Comparison of ENCODE assay signal across 1 cellular context in genomic region chr12:125183187-125184067, GRCh38.
TF ChIP-seq lines count a peak whose summit lies in the region.

No MANE protein-coding gene starts in this region.

TF ChIP-seq in WTC11, 78 proteins besides CTCF, POLR2A, EP300 and RAD21 (continued from another document):
- TF ChIP-seq TEAD1 (CRISPR knock-in tag; IDR thresholded peaks at IDR 0.05) (peak; percentile 58), FOXK1 (CRISPR knock-in tag; IDR thresholded peaks at IDR 0.05) (no peak), ZNF671 (CRISPR knock-in tag; IDR thresholded peaks at IDR 0.05) (no peak), STAT6 (CRISPR knock-in tag; conservative IDR thresholded peaks at IDR 0.05; ENCODE audit: low read depth) (0 out of 2 replicates have a peak, but pooled peaks have one; percentile 61), ZNF219 (CRISPR knock-in tag; IDR thresholded peaks at IDR 0.05; ENCODE audit: borderline replicate concordance) (no peak), ZNF121 (CRISPR knock-in tag; IDR thresholded peaks at IDR 0.05) (no peak), IRF1 (CRISPR knock-in tag; IDR thresholded peaks at IDR 0.05) (no peak), FOXJ3 (CRISPR knock-in tag; IDR thresholded peaks at IDR 0.05; ENCODE audit: borderline replicate concordance) (no peak), RELA (CRISPR knock-in tag; IDR thresholded peaks at IDR 0.05; ENCODE audit: borderline replicate concordance) (no peak), CREM (CRISPR knock-in tag; IDR thresholded peaks at IDR 0.05) (no peak), TP53 (CRISPR knock-in tag; IDR thresholded peaks at IDR 0.05) (0 out of 2 replicates have a peak, but pooled peaks have one; percentile 63), NR3C1 (CRISPR knock-in tag; conservative IDR thresholded peaks at IDR 0.05; ENCODE audit: low read depth) (0 out of 2 replicates have a peak, but pooled peaks have one; percentile 50), OVOL2 (CRISPR knock-in tag; IDR thresholded peaks at IDR 0.05; ENCODE audit: borderline replicate concordance) (no peak), ZNF423 (CRISPR knock-in tag; IDR thresholded peaks at IDR 0.05) (peak; percentile 43), ZNF416 (CRISPR knock-in tag; IDR thresholded peaks at IDR 0.05) (no peak), ESRRA (CRISPR knock-in tag; IDR thresholded peaks at IDR 0.05; ENCODE audit: borderline replicate concordance) (no peak), ZNF396 (CRISPR knock-in tag; IDR thresholded peaks at IDR 0.05; ENCODE audit: borderline replicate concordance) (no peak), SMAD3 (CRISPR knock-in tag; IDR thresholded peaks at IDR 0.05; ENCODE audit: borderline replicate concordance) (no peak), MXD4 (CRISPR knock-in tag; IDR thresholded peaks at IDR 0.05; ENCODE audit: borderline replicate concordance) (no peak), MYBL2 (CRISPR knock-in tag; IDR thresholded peaks at IDR 0.05) (peak; percentile 6; the same call in 1 of the 2 replicates), FOXP4 (CRISPR knock-in tag; IDR thresholded peaks at IDR 0.05) (no peak)
- TF ChIP-seq, protein P1, sequence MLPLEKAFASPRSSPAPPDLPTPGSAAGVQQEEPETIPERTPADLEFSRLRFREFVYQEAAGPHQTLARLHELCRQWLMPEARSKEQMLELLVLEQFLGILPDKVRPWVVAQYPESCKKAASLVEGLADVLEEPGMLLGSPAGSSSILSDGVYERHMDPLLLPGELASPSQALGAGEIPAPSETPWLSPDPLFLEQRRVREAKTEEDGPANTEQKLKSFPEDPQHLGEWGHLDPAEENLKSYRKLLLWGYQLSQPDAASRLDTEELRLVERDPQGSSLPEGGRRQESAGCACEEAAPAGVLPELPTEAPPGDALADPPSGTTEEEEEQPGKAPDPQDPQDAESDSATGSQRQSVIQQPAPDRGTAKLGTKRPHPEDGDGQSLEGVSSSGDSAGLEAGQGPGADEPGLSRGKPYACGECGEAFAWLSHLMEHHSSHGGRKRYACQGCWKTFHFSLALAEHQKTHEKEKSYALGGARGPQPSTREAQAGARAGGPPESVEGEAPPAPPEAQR (CRISPR knock-in tag; IDR thresholded peaks at IDR 0.05) = no peak
- TF ChIP-seq, protein P2, sequence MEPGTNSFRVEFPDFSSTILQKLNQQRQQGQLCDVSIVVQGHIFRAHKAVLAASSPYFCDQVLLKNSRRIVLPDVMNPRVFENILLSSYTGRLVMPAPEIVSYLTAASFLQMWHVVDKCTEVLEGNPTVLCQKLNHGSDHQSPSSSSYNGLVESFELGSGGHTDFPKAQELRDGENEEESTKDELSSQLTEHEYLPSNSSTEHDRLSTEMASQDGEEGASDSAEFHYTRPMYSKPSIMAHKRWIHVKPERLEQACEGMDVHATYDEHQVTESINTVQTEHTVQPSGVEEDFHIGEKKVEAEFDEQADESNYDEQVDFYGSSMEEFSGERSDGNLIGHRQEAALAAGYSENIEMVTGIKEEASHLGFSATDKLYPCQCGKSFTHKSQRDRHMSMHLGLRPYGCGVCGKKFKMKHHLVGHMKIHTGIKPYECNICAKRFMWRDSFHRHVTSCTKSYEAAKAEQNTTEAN (CRISPR knock-in tag; IDR thresholded peaks at IDR 0.05) = no peak
- TF ChIP-seq, protein P3, sequence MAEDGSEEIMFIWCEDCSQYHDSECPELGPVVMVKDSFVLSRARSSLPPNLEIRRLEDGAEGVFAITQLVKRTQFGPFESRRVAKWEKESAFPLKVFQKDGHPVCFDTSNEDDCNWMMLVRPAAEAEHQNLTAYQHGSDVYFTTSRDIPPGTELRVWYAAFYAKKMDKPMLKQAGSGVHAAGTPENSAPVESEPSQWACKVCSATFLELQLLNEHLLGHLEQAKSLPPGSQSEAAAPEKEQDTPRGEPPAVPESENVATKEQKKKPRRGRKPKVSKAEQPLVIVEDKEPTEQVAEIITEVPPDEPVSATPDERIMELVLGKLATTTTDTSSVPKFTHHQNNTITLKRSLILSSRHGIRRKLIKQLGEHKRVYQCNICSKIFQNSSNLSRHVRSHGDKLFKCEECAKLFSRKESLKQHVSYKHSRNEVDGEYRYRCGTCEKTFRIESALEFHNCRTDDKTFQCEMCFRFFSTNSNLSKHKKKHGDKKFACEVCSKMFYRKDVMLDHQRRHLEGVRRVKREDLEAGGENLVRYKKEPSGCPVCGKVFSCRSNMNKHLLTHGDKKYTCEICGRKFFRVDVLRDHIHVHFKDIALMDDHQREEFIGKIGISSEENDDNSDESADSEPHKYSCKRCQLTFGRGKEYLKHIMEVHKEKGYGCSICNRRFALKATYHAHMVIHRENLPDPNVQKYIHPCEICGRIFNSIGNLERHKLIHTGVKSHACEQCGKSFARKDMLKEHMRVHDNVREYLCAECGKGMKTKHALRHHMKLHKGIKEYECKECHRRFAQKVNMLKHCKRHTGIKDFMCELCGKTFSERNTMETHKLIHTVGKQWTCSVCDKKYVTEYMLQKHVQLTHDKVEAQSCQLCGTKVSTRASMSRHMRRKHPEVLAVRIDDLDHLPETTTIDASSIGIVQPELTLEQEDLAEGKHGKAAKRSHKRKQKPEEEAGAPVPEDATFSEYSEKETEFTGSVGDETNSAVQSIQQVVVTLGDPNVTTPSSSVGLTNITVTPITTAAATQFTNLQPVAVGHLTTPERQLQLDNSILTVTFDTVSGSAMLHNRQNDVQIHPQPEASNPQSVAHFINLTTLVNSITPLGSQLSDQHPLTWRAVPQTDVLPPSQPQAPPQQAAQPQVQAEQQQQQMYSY (CRISPR knock-in tag; IDR thresholded peaks at IDR 0.05) = peak; percentile 73
